Comparison of ENCODE assay signal across 8 cellular contexts in the genomic region with DNA sequence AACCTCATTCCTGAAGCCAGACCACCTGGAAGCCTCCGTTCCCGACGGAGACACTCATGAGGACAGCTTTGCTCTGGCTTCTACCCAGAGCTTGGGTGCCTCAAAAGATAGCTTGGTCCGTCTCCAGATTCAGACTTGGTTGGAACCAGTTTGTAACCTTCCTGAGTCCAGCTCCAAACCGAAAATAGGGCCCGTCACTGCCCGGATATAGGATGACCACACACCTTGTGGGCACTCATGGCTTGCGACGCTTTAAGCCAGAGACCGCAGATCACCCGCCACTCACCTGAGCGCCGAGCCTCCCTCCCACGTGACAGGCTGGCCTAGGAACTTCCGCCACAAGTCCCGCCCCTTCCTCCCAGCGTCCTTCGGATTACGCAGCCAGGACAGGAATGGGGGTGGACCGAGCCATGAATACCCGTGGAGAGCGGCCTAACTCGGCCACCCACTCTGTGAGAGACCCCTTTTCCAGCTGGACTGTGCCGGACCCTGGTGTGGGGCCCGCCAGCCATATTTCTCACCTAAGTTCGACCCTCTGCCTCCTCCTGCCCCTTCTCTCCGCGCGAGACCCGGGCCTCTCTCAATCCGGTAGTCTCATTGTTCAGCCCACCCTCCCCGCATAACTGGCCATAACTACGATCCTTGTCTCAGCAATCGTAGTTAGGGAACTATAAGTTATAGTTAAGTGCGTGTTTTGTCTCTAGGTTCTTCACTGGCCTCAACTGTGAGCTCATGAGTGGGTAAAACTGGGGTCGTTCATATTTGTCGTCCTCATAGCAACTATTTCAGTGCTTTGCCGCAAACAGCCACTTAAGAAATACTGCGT. TPM values are rescaled to one million over a fixed set of nuclear protein-coding genes. Genes with fewer than 3 reads are reported as not detected.
DNase-seq lines count a peak whose midpoint lies in the region; ATAC-seq, FAIRE-seq and TF ChIP-seq lines count a peak whose summit lies in the region.

A gene with protein sequence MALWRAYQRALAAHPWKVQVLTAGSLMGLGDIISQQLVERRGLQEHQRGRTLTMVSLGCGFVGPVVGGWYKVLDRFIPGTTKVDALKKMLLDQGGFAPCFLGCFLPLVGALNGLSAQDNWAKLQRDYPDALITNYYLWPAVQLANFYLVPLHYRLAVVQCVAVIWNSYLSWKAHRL (minus strand): TSS at position 332 of the 826 bp plus-strand sequence. CDS start 580 bp downstream, outside the sequence.

- CTCF ChIA-PET in T-cell (lab: Charles Lee) = interaction anchor here in 1 of 2 donors (0.6 to 0.9 kb wide), 4 partner anchors 20 to 1244 kb away, joined by 3 to 5 read pairs (median 4); no protein-coding TSS in a partner anchor

- TF ChIP-seq CTCF in heart left ventricle (IDR thresholded peaks at IDR 0.05) (no peak), transverse colon (IDR thresholded peaks at IDR 0.05) (no peak)

- peak within 1 kb of the TSS; percentile 97 to 99 (median 98) for H3K4me3 Mint-ChIP-seq in T-cell

- intact Hi-C loops in heart left ventricle (cut with DNase I) (loop anchor here in 4 of 10 donors (1.0 to 5.0 kb wide), 4 partner anchors 34 to 49 kb away; a partner anchor contains a TSS), transverse colon (cut with DNase I; ENCODE audit: low total_unique reads) (no loop called here)

- H3K36me3 Mint-ChIP-seq in T-cell = peaks cover 24% of the 10 kb centered on the region

- peak within 1 kb of the TSS; percentile 62 to 95 (median 74) for H3K4me3 ChIP-seq in heart left ventricle
- peak within 1 kb of the TSS; percentile 71 to 76 (median 73) for H3K4me3 ChIP-seq in transverse colon

- no peaks in the 10 kb centered on the region for H3K9me3 Mint-ChIP-seq in T-cell

- H3K36me3 ChIP-seq in heart left ventricle = peaks cover 0 to 30% (median 24%) of the 10 kb centered on the region in 9 donors
- H3K36me3 ChIP-seq in transverse colon = peaks cover 0 to 16% (median 5%) of the 10 kb centered on the region in 4 donors

- peak; percentile 94 for FAIRE-seq in GM12891 (lab: Jason Lieb, UNC)

- in situ Hi-C loops in transverse colon (cut with MboI; ENCODE audit: low pct_ligation_motif_present in 1 of 4, low pct_unique_long_range_greater_than_20kb in 1 of 4, low sequenced_read_pairs in 3 of 4) = no loop called here

- POLR2A ChIA-PET in T-cell (lab: Charles Lee) = interaction anchor here (0.5 to 1.6 kb wide), 4 partner anchors 20 to 96 kb away, joined by 3 to 4 read pairs (median 4); no protein-coding TSS in a partner anchor

- peak; percentile 92 for ATAC-seq in HG02798 (IDR thresholded peaks at IDR 0.05; ENCODE audit: poor library complexity, unreplicated experiment)
- peak; percentile 96 to 99 (median 98) for ATAC-seq in T-cell (replicated peaks in 1 of 4)
- peak; percentile 83 to 95 (median 92) for ATAC-seq in heart left ventricle

- DNase-seq in GM12891 (ENCODE audit: insufficient read length, low spot score) = peak; percentile 91
- DNase-seq in NCI-H146 (lab: John Stamatoyannopoulos, UW) = peak; percentile 92
- DNase-seq in T-cell = peak; percentile 67 to 89 (median 82)
- DNase-seq in heart left ventricle = peak; percentile 93 to 96 (median 93)
- peak; percentile 93 for DNase-seq in pons (ENCODE audit: low spot score)
- peak; percentile 94 for DNase-seq in transverse colon

- H3K27ac Mint-ChIP-seq in T-cell = peak within 1 kb of the TSS; percentile 96 to 97

- peaks cover 20 to 32% (median 20%) of the 10 kb centered on the region in 3 donors for H3K4me1 Mint-ChIP-seq in T-cell

- TF ChIP-seq POLR2A in GM12891 (IDR thresholded peaks at IDR 0.05; ENCODE audit: low read depth, low read length) (peak; percentile 95), heart left ventricle (IDR thresholded peaks at IDR 0.05) (peak; percentile 48 to 86), transverse colon (IDR thresholded peaks at IDR 0.05) (peak; percentile 84)

- H3K27me3 ChIP-seq in heart left ventricle (no peaks in the 10 kb centered on the region), transverse colon (no peaks in the 10 kb centered on the region)

- H3K4me1 ChIP-seq in heart left ventricle (peaks cover 4 to 40% (median 23%) of the 10 kb centered on the region in 12 donors), transverse colon (peaks cover 7 to 22% (median 18%) of the 10 kb centered on the region in 4 donors)

- no peaks in the 10 kb centered on the region for H3K9me3 ChIP-seq in heart left ventricle
- no peaks in the 10 kb centered on the region for H3K9me3 ChIP-seq in transverse colon

- H3K27ac ChIP-seq in adipose tissue (ENCODE audit: low read depth, low read length) (peak within 1 kb of the TSS; percentile 53), heart left ventricle (peak within 1 kb of the TSS; percentile 83 to 99 (median 92)), transverse colon (peak within 1 kb of the TSS; percentile 90 to 94 (median 92))

- TF ChIP-seq EP300 in transverse colon (IDR thresholded peaks at IDR 0.05; ENCODE audit: low read depth) = no peak

- 1% methylated on average over 39 of the region's 39 CpGs for WGBS in adipose tissue, 3 donors
- WGBS in heart left ventricle, 4 donors = 0% methylated on average over 31 to 39 of the region's 39 CpGs
- WGBS in transverse colon (ENCODE audit: low coverage in 1 of 2), 2 donors = 0% methylated on average over 3 to 28 of the region's 39 CpGs

- no peaks in the 10 kb centered on the region for H3K27me3 Mint-ChIP-seq in T-cell

TF ChIP-seq in GM12891, 5 proteins besides CTCF, POLR2A, EP300 and RAD21:
- TF ChIP-seq POLR2AphosphoS5 (IDR thresholded peaks at IDR 0.05; ENCODE audit: low read depth, low read length) (peak; percentile 98), PAX5 (IDR thresholded peaks at IDR 0.05; ENCODE audit: insufficient read depth, low read length, severe bottlenecking) (no peak), TAF1 (IDR thresholded peaks at IDR 0.05; ENCODE audit: low read depth, low read length) (peak; percentile 82), POU2F2 (IDR thresholded peaks at IDR 0.05; ENCODE audit: low read depth, low read length) (peak; percentile 77), SPI1 (IDR thresholded peaks at IDR 0.05; ENCODE audit: low read depth, low read length) (peak; percentile 46; the same call in 1 of the 2 replicates)
TF ChIP-seq in GM12891: peak in this region for 4.

RNA-seq across cellular contexts. Expression of the gene that starts here (rescaled TPM):
- 90.6 TPM for polyA plus RNA-seq in GM12891 (2012; ENCODE audit: low read depth, missing spikeins)
- total RNA-seq in T-cell (10 to 100 TPM; 64.5 to 99.1 (median 93.6) TPM), heart left ventricle (100 to 1,000 TPM in 1 of 9 donors, 10 to 100 TPM in 8; 48.8 to 103 (median 65.7) TPM), transverse colon (10 to 100 TPM; 34.4 to 53.8 (median 38.3) TPM)
- polyA plus RNA-seq in adipose tissue (100 to 1,000 TPM in 1 of 3 donors, 10 to 100 TPM in 2; 39.8 to 103 (median 76.3) TPM), heart left ventricle (100 to 1,000 TPM in 1 of 2 donors, 10 to 100 TPM in 1; 69.3 to 134 TPM)

Comparison
In these comparisons a context has a peak if more than half of its experiments do, and no peak if none do; other contexts are left out.
1. Peak in every context shown above with its lines: DNase-seq, ATAC-seq, H3K4me3 ChIP-seq and H3K27ac ChIP-seq.